Comparison of ENCODE assay signal across 22 cellular contexts in the genomic region with DNA sequence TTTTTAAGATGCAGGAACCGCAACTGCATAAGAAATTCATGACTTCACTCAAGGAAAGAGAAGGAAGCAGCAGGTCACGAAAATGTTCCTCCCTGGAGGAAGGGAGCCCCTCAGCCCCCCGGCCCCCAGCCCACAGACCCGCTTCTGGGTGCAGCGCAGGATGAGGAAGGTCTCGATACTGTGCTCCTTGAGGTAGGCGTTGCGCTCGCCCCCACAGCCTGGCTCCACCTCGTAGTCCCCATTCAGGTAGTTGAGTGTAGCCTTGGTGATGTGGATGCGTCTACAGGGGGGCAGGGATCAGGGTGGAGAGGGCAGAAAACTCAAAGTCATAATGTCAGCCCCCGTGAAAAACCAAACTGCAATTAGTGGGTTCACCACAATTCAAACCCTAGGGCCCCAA.
"Had no signal": no experiment of that assay in that cellular context is flagged by ENCODE, and none has a peak within 500 bp of the region (broad histone marks: within the 10 kb centered on the region; RNA-seq: fewer than 3 reads in every experiment).

No MANE protein-coding gene starts in this region.

- H3K4me2 ChIP-seq: hepatocyte, smooth muscle cell had no signal

- H3K9me3 ChIP-seq: ovary, right atrium auricular region, right lobe of liver, stomach, testis, thyroid gland, transverse colon, upper lobe of left lung, vagina had no signal

- H3K4me3 ChIP-seq: hepatocyte, lung, ovary, right atrium auricular region, right lobe of liver, smooth muscle cell, stomach, testis, thyroid gland, transverse colon, upper lobe of left lung, vagina had no signal

- H3K27ac ChIP-seq: hepatocyte, ovary, right lobe of liver, testis, thyroid gland, transverse colon, upper lobe of left lung, vagina had no signal

- FAIRE-seq: keratinocyte had no signal

- H3K36me3 ChIP-seq: ovary, right lobe of liver, thyroid gland, transverse colon, upper lobe of left lung, vagina had no signal

- ATAC-seq: natural killer cell; stimulated activated naive CD8-positive, alpha-beta T cell treated with anti-CD3 and anti-CD28 coated beads, Interleukin-15, Interleukin-2, amounts not matched to agents 100 U/mL and 50 U/mL, for 24 hours had no signal

- H3K27me3 ChIP-seq: ovary, right atrium auricular region, right lobe of liver, testis, thyroid gland, transverse colon, upper lobe of left lung, vagina had no signal

- H3K4me1 ChIP-seq: thyroid gland, upper lobe of left lung, vagina had no signal

- DNase-seq: mesendoderm; naive B cell; natural killer cell; ovary; stimulated activated CD4-positive, alpha-beta T cell treated with anti-CD3 and anti-CD28 coated beads, Interleukin-12 subunit alpha, Interleukin-12 subunit beta, amount 100 ng/mL, for 4 hours; stimulated activated CD4-positive, alpha-beta T cell treated with anti-CD3 and anti-CD28 coated beads, Interleukin-15, amount 100 ng/mL, for 24 hours; stimulated activated CD4-positive, alpha-beta T cell treated with anti-CD3 and anti-CD28 coated beads, Interleukin-2, amount 100 ng/mL, for 24 hours; stimulated activated CD4-positive, alpha-beta T cell treated with anti-CD3 and anti-CD28 coated beads, Interleukin-4, amount 100 ng/mL, for 1 hour; stimulated activated naive B cell treated with anti-CD40 and anti-IgM and Interleukin-4, amounts not matched to agents 10 μg/mL and 1 μg/mL and 100 μg/mL, for 72 hours; stimulated activated naive CD8-positive, alpha-beta T cell treated with anti-CD3 and anti-CD28 coated beads, Interleukin-15, Interleukin-2, amounts not matched to agents 100 U/mL and 50 U/mL, for 24 hours; stomach; testis; thyroid gland; transverse colon; upper lobe of left lung had no signal
